ENCODE assay signal across 10 cellular contexts in genomic region chr1:121483961-121484424, GRCh38.
DNase-seq lines count a peak whose midpoint lies in the region; ATAC-seq, FAIRE-seq and TF ChIP-seq lines count a peak whose summit lies in the region.
"Had no signal": no experiment of that assay in that cellular context is flagged by ENCODE, and none has a peak within 500 bp of the region (broad histone marks: within the 10 kb centered on the region; RNA-seq: fewer than 3 reads in every experiment).

No MANE protein-coding gene starts in this region.

- TF ChIP-seq CTCF in fibroblast of the aortic adventitia (IDR thresholded peaks at IDR 0.05; ENCODE audit: insufficient read depth, low read length) (no peak), Caco-2 (IDR thresholded peaks at IDR 0.05; ENCODE audit: insufficient read depth in 1 of 2, low read depth in 1 of 2, low read length in 1 of 2, severe bottlenecking in 1 of 2, unreplicated experiment in 1 of 2) (no peak)

- peaks cover 23% of the 10 kb centered on the region for H3K9me3 Mint-ChIP-seq in T-helper 1 cell treated with Interleukin-12 subunit alpha and Interleukin-12 subunit beta and Interleukin-4 antibody, amounts not matched to agents 30 μg/mL and 1 μg/mL, for 36 hours
- H3K9me3 Mint-ChIP-seq in Caco-2 (ENCODE audit: unreplicated experiment): peaks cover 10% of the 10 kb centered on the region

- no peaks in the 10 kb centered on the region for H3K4me1 ChIP-seq in Caco-2

- peaks cover 25% of the 10 kb centered on the region for H3K4me1 Mint-ChIP-seq in T-helper 1 cell treated with Interleukin-12 subunit alpha and Interleukin-12 subunit beta and Interleukin-4 antibody, amounts not matched to agents 30 μg/mL and 1 μg/mL, for 36 hours (ENCODE audit: low read depth)
- no peaks in the 10 kb centered on the region for H3K4me1 Mint-ChIP-seq in Caco-2 (ENCODE audit: low read depth, unreplicated experiment)

- TF ChIP-seq POLR2A in GM12892 (IDR thresholded peaks at IDR 0.05; ENCODE audit: low read depth, low read length): no peak

- no peak overlapping the region for H3K4me3 Mint-ChIP-seq in T-helper 1 cell treated with Interleukin-12 subunit alpha and Interleukin-12 subunit beta and Interleukin-4 antibody, amounts not matched to agents 30 μg/mL and 1 μg/mL, for 36 hours
- no peak overlapping the region for H3K4me3 Mint-ChIP-seq in Caco-2 (ENCODE audit: unreplicated experiment)

- CTCF ChIA-PET in Caco-2 (lab: Charles Lee): no interaction called here

- H3K9me3 ChIP-seq in Caco-2: no peaks in the 10 kb centered on the region

- no peaks in the 10 kb centered on the region for H3K27me3 Mint-ChIP-seq in T-helper 1 cell treated with Interleukin-12 subunit alpha and Interleukin-12 subunit beta and Interleukin-4 antibody, amounts not matched to agents 30 μg/mL and 1 μg/mL, for 36 hours (ENCODE audit: low read depth)
- H3K27me3 Mint-ChIP-seq in Caco-2 (ENCODE audit: insufficient read depth, unreplicated experiment): no peaks in the 10 kb centered on the region

- peaks cover 19% of the 10 kb centered on the region for H3K36me3 Mint-ChIP-seq in T-helper 1 cell treated with Interleukin-12 subunit alpha and Interleukin-12 subunit beta and Interleukin-4 antibody, amounts not matched to agents 30 μg/mL and 1 μg/mL, for 36 hours (ENCODE audit: low read depth)
- no peaks in the 10 kb centered on the region for H3K36me3 Mint-ChIP-seq in Caco-2 (ENCODE audit: insufficient read depth, unreplicated experiment)

- no peak for FAIRE-seq in GM12892 (lab: Jason Lieb, UNC)
- FAIRE-seq: GM19239 had no signal

- H3K4me3 ChIP-seq in fibroblast of the aortic adventitia (ENCODE audit: low read depth, low read length) (no peak overlapping the region), Caco-2 (ENCODE audit: low read depth, low read length) (no peak overlapping the region)

- DNase-seq in A172 (ENCODE audit: low spot score) (peak; percentile 8), GM04503 (ENCODE audit: low read depth) (peak; percentile 67), fibroblast of the aortic adventitia (ENCODE audit: low read depth) (peak; percentile 97), Caco-2 (no peak), GM12892 (ENCODE audit: insufficient read length) (no peak), NCI-H69 (lab: John Stamatoyannopoulos, UW) (no peak)
- DNase-seq: DMS53 had no signal

- no TSS peak for BruUV-seq in Caco-2 (replicated peaks; lab: Mats Ljungman, UMichigan)

- peak overlapping the region; percentile 5 for H3K27ac Mint-ChIP-seq in T-helper 1 cell treated with Interleukin-12 subunit alpha and Interleukin-12 subunit beta and Interleukin-4 antibody, amounts not matched to agents 30 μg/mL and 1 μg/mL, for 36 hours
- no peak overlapping the region for H3K27ac Mint-ChIP-seq in Caco-2 (ENCODE audit: unreplicated experiment)

- intact Hi-C loops in Caco-2 (cut with micrococcal nuclease; ENCODE audit: unreplicated experiment): no loop called here

- H3K27me3 ChIP-seq in Caco-2 (replicated peaks; ENCODE audit: control insufficient read depth, insufficient read depth, low read length): no peaks in the 10 kb centered on the region

- H3K36me3 ChIP-seq in Caco-2 (ENCODE audit: control insufficient read depth, insufficient read depth, low read length): no peaks in the 10 kb centered on the region

- POLR2A ChIA-PET in Caco-2 (lab: Charles Lee): no interaction called here

- ATAC-seq in GM21381 (IDR thresholded peaks at IDR 0.05; ENCODE audit: unreplicated experiment): no peak

Comparison
In these comparisons a context has a peak if more than half of its experiments do, and no peak if none do; other contexts are left out.
1. DNase-seq: peak in A172 (single experiment), GM04503 (single experiment) and fibroblast of the aortic adventitia (single experiment); none in Caco-2 (0 of 2), GM12892 (single experiment) and NCI-H69 (single experiment).